Comparison of ENCODE assay signal across 8 cellular contexts in genomic region chr10:71219236-71219917, GRCh38. TPM values are rescaled to one million over a fixed set of nuclear protein-coding genes. Genes with fewer than 3 reads are reported as not detected.
DNase-seq lines count a peak whose midpoint lies in the region; ATAC-seq and TF ChIP-seq lines count a peak whose summit lies in the region.
"Not testable (repeated sequence)": the region's sequence is repeated elsewhere in the genome, so short reads cannot be mapped to it uniquely, and the experiment has no call there.

No MANE protein-coding gene starts in this region.

- peak overlapping the region; percentile 15 for H3K27ac Mint-ChIP-seq in chondrocyte (ENCODE audit: unreplicated experiment)

- CTCF ChIA-PET in SK-N-SH (lab: Yijun Ruan, JAX) = interaction anchor here (0.8 to 10.6 kb wide), 9 partner anchors 11 to 316 kb away, joined by 3 to 107 read pairs (median 10); no protein-coding TSS in a partner anchor

- not testable (repeated sequence) for H3K9me3 Mint-ChIP-seq in chondrocyte (ENCODE audit: low read depth)

- not testable (repeated sequence) for H3K9ac ChIP-seq in SK-N-SH

- H3K27me3 Mint-ChIP-seq in chondrocyte (ENCODE audit: low read depth) = not testable (repeated sequence)

- WGBS in SK-N-SH (ENCODE audit: low lambda C conversion rate) = 81% methylated on average over 7 of the region's 7 CpGs

- POLR2A ChIA-PET in SK-N-SH (lab: Yijun Ruan, JAX) = interaction anchor here (0.8 kb wide), 1 partner anchor 316 kb away, joined by 3 read pairs; no protein-coding TSS in a partner anchor

- H3K4me1 Mint-ChIP-seq in chondrocyte (ENCODE audit: low read depth) = peaks cover 64% of the 10 kb centered on the region

- TF ChIP-seq CTCF in SK-N-SH (IDR thresholded peaks at IDR 0.05); chondrocyte (IDR thresholded peaks at IDR 0.05): not testable (repeated sequence)

- H3K9me3 ChIP-seq in SK-N-SH = not testable (repeated sequence)

- not testable (repeated sequence) for H3K27me3 ChIP-seq in SK-N-SH (ENCODE audit: insufficient read depth)

- H3K36me3 Mint-ChIP-seq in chondrocyte (ENCODE audit: low read depth) = not testable (repeated sequence)

- not testable (repeated sequence) for H3K9me2 ChIP-seq in SK-N-SH

- DNase-seq in Ammon's horn (ENCODE audit: low spot score) (peak; percentile 1), mesenteric fat pad (ENCODE audit: low spot score) (peak; percentile 55), pons (ENCODE audit: low spot score) (peak; percentile 22), ureter (ENCODE audit: low spot score) (peak; percentile 23)
- DNase-seq in SK-N-SH; chondrocyte (ENCODE audit: low spot score); Right ventricle myocardium inferior (ENCODE audit: missing footprints); left cardiac atrium: not testable (repeated sequence)

- H3K27ac ChIP-seq in SK-N-SH (ENCODE audit: low read depth in 2 of 2, low read length in 1 of 2) = peak overlapping the region; percentile 90 to 98; a peak in 3 of 4 replicates

- H3K4me2 ChIP-seq in SK-N-SH = peak overlapping the region; percentile 30; the same call in 1 of the 2 replicates

- H3K79me2 ChIP-seq in SK-N-SH (ENCODE audit: insufficient read depth) = peaks cover 100% of the 10 kb centered on the region

- ATAC-seq in Right ventricle myocardium inferior = peak; percentile 74
- peak; percentile 69 to 70 for ATAC-seq in left cardiac atrium

- intact Hi-C loops in Right ventricle myocardium inferior (cut with DNase I) = not testable (repeated sequence)
- intact Hi-C loops in left cardiac atrium (cut with DNase I) = loop anchor here in 1 of 2 donors (10.0 kb wide), 1 partner anchor 155 kb away; no protein-coding TSS in a partner anchor

- H2AFZ ChIP-seq in SK-N-SH (ENCODE audit: low read depth) = not testable (repeated sequence)

- H3K4me3 Mint-ChIP-seq in chondrocyte (ENCODE audit: unreplicated experiment) = not testable (repeated sequence)

- H3K36me3 ChIP-seq in SK-N-SH (replicated peaks in 1 of 2; ENCODE audit: control insufficient read depth in 1 of 2, insufficient read depth in 2 of 2, low read length in 1 of 2) = not testable (repeated sequence)

- H3K4me1 ChIP-seq in SK-N-SH (ENCODE audit: control insufficient read depth in 1 of 2, insufficient read depth in 2 of 2, low read depth in 1 of 2, low read length in 1 of 2) = peaks cover 62 to 88% of the 10 kb centered on the region in 2 experiments

- not testable (repeated sequence) for H3F3A ChIP-seq in SK-N-SH (replicated peaks; ENCODE audit: insufficient read depth)

- TF ChIP-seq EP300 in SK-N-SH (IDR thresholded peaks at IDR 0.05; ENCODE audit: borderline replicate concordance in 1 of 2, low read depth in 1 of 2, low read length in 1 of 2) = not testable (repeated sequence)

- TF ChIP-seq RAD21 in SK-N-SH (IDR thresholded peaks at IDR 0.05; ENCODE audit: low read length) = not testable (repeated sequence)

- H3K4me3 ChIP-seq in SK-N-SH (ENCODE audit: low read depth in 2 of 2, low read length in 1 of 2) = not testable (repeated sequence)

- H4K20me1 ChIP-seq in SK-N-SH (ENCODE audit: insufficient read depth) = peaks cover 87% of the 10 kb centered on the region

TF ChIP-seq in SK-N-SH, 30 proteins besides CTCF, POLR2A, EP300 and RAD21:
- peak; percentile 69; the same call in 1 of the 2 replicates for TF ChIP-seq MXI1 (IDR thresholded peaks at IDR 0.05; ENCODE audit: low read depth, low read length)

RNA-seq across cellular contexts. Expression of gene UNC5B, which starts 7.0 kb away (rescaled TPM):
- 12.2 and 13.8 TPM in 2 replicates for polyA plus RNA-seq in SK-N-SH (2012; rRNA removed)
- polyA plus RNA-seq in SK-N-SH (2012; cell fraction: cytosol; rRNA removed) = 7.9 and 13.9 TPM in 2 replicates
- 19.4 and 24.8 TPM in 2 replicates for polyA plus RNA-seq in SK-N-SH (2012; cell fraction: nucleus; rRNA removed)
- total RNA-seq in chondrocyte = 36.4 to 61.1 TPM (median 57.9 TPM) in 3 replicates
- 13.1 TPM for total RNA-seq in Right ventricle myocardium inferior
- 10 to 100 TPM; 12.4 to 17.7 TPM for total RNA-seq in left cardiac atrium
- 5.3 TPM for total RNA-seq in mesenteric fat pad
- total RNA-seq in ureter = 61.8 TPM
